Comparison of ENCODE assay signal across 23 cellular contexts in genomic region chr15:83656943-83657528, GRCh38. TPM values are rescaled to one million over a fixed set of nuclear protein-coding genes. Genes with fewer than 3 reads are reported as not detected.
"Had no signal": no experiment of that assay in that cellular context is flagged by ENCODE, and none has a peak within 500 bp of the region (broad histone marks: within the 10 kb centered on the region; RNA-seq: fewer than 3 reads in every experiment).

No MANE protein-coding gene starts in this region.

- H3K4me3 ChIP-seq: adrenal gland, gastrocnemius medialis, left lung, upper lobe of right lung had no signal

- H3K9me3 ChIP-seq: adrenal gland, ascending aorta, gastrocnemius medialis, upper lobe of right lung had no signal

- DNase-seq: activated B cell treated with CpG ODN at 0.5 μM for 24 hours; activated CD4-positive, alpha-beta T cell treated with anti-CD3 and anti-CD28 coated beads for 36 hours; activated CD4-positive, alpha-beta T cell treated with anti-CD3 and anti-CD28 coated beads, Interleukin-2, amount 50 U/mL, for 48 hours; activated CD8-positive, alpha-beta memory T cell treated with anti-CD3 and anti-CD28 coated beads, Interleukin-2, amount 50 U/mL, for 48 hours; activated naive CD4-positive, alpha-beta T cell; activated T-cell treated with anti-CD3 and anti-CD28 coated beads, Interleukin-2, amount 50 U/mL, for 4 hours; adrenal gland; effector memory CD4-positive, alpha-beta T cell; gastrocnemius medialis; immature natural killer cell; left lung; mammary epithelial cell; stimulated activated CD4-positive, alpha-beta T cell treated with anti-CD3 and anti-CD28 coated beads, Interleukin-2, amount 100 ng/mL, for 48 hours; stimulated activated CD8-positive, alpha-beta memory T cell treated with anti-CD3 and anti-CD28 coated beads, Interleukin-4, amount 100 ng/mL, for 48 hours; stimulated activated naive CD4-positive, alpha-beta T cell; T1000; upper lobe of right lung had no signal

- H3K27me3 ChIP-seq: ascending aorta had no signal

- H3K4me1 ChIP-seq: gastrocnemius medialis, left lung, parathyroid adenoma, upper lobe of right lung had no signal

- H3K27ac ChIP-seq: left lung, parathyroid adenoma, upper lobe of right lung had no signal

- H3K36me3 ChIP-seq: adrenal gland, gastrocnemius medialis, left lung, upper lobe of right lung had no signal

- ATAC-seq: activated CD4-positive, alpha-beta T cell treated with anti-CD3 and anti-CD28 coated beads for 36 hours; activated T-cell treated with anti-CD3 and anti-CD28 coated beads, Interleukin-2, amount 50 U/mL, for 4 hours; esophagus mucosa; gastrocnemius medialis; left lung; natural killer cell treated with Interleukin-12 subunit alpha and Interleukin-12 subunit beta and Interleukin-15 and Interleukin-18, amount 100 ng/mL, for 72 hours; upper lobe of right lung had no signal

RNA-seq across cellular contexts. Expression of gene ADAMTSL3, which starts 3.1 kb away (rescaled TPM):
- total RNA-seq: activated B cell treated with CpG ODN at 0.5 μM for 24 hours; activated CD4-positive, alpha-beta T cell treated with anti-CD3 and anti-CD28 coated beads for 36 hours; activated CD8-positive, alpha-beta memory T cell treated with anti-CD3 and anti-CD28 coated beads for 36 hours; activated T-cell treated with anti-CD3 and anti-CD28 coated beads, Interleukin-2, amount 50 U/mL, for 4 hours; natural killer cell treated with Interleukin-12 subunit alpha and Interleukin-12 subunit beta and Interleukin-15 and Interleukin-18, amount 100 ng/mL, for 72 hours; pulmonary artery endothelial cell had no signal
- polyA plus RNA-seq: immature natural killer cell had no signal
